19 cellular contexts compared by ENCODE assay signal in the genomic region with DNA sequence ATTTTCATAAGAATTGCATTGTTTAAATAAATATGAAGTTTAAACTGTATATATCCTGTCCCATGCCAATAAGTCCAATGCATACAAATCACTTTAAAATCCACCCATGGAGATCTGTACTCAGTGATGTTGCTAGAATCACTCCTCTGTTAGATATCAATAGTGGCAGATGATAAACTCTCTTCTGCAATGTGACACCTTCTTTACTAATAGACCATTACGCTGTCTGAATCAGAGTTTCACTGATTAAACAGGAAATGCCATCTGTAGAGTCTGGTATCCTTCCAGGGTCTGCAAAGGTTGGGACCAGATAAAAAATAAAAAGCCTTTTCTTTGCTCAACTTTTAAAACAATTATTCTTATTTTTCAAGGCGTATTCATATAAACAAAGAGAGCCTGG.
"Had no signal": no experiment of that assay in that cellular context is flagged by ENCODE, and none has a peak within 500 bp of the region (broad histone marks: within the 10 kb centered on the region; RNA-seq: fewer than 3 reads in every experiment).

No MANE protein-coding gene starts in this region.

- H3K4me1 ChIP-seq: body of pancreas, tibial artery, uterus had no signal

- ATAC-seq: body of pancreas; left ventricle myocardium superior; stimulated activated naive B cell treated with anti-CD40 and anti-IgM and Interleukin-4, amounts not matched to agents 10 μg/mL and 1 μg/mL and 100 μg/mL, for 72 hours had no signal

- DNase-seq: activated CD4-positive, alpha-beta T cell treated with anti-CD3 and anti-CD28 coated beads, Interleukin-2, amount 10 ng/mL, durations not matched to agents 7 days and 5 days; activated CD8-positive, alpha-beta memory T cell treated with anti-CD3 and anti-CD28 coated beads, Interleukin-2, amount 50 U/mL, for 48 hours; activated gamma-delta T cell treated with Interleukin-2 at 50 U/mL for 16 hours; amniotic stem cell; cerebellar nuclear complex; effector memory CD4-positive, alpha-beta T cell; foreskin fibroblast; hippocampal formation; left ventricle myocardium superior; mesenchymal stem cell; occipital lobe; stimulated activated CD4-positive, alpha-beta T cell treated with anti-CD3 and anti-CD28 coated beads, Interleukin-2, amount 100 ng/mL, for 48 hours; stimulated activated naive B cell treated with anti-CD40 and anti-IgM and Interleukin-4, amounts not matched to agents 10 μg/mL and 1 μg/mL and 100 μg/mL, for 72 hours; uterus had no signal

- H3K4me1 Mint-ChIP-seq: activated CD4-positive, alpha-beta T cell treated with anti-CD3 and anti-CD28 coated beads, Interleukin-2, amount 10 ng/mL, durations not matched to agents 7 days and 5 days; stimulated activated naive B cell treated with anti-CD40 and anti-IgM and Interleukin-4, amounts not matched to agents 10 μg/mL and 1 μg/mL and 100 μg/mL, for 72 hours had no signal

- H3K4me3 Mint-ChIP-seq: activated CD4-positive, alpha-beta T cell treated with anti-CD3 and anti-CD28 coated beads, Interleukin-2, amount 10 ng/mL, durations not matched to agents 7 days and 5 days; activated naive CD8-positive, alpha-beta T cell; dendritic cell treated with granulocyte-macrophage colony-stimulating factor and Interleukin-4, amounts not matched to agents 40 ng/mL and 50 ng/mL, for 4 days; nephron; stimulated activated naive B cell treated with anti-CD40 and anti-IgM and Interleukin-4, amounts not matched to agents 10 μg/mL and 1 μg/mL and 100 μg/mL, for 72 hours had no signal

- H3K36me3 Mint-ChIP-seq: activated naive CD8-positive, alpha-beta T cell; stimulated activated naive B cell treated with anti-CD40 and anti-IgM and Interleukin-4, amounts not matched to agents 10 μg/mL and 1 μg/mL and 100 μg/mL, for 72 hours had no signal

- H3K27ac Mint-ChIP-seq: activated CD4-positive, alpha-beta T cell treated with anti-CD3 and anti-CD28 coated beads, Interleukin-2, amount 10 ng/mL, durations not matched to agents 7 days and 5 days; activated naive CD8-positive, alpha-beta T cell; dendritic cell treated with granulocyte-macrophage colony-stimulating factor and Interleukin-4, amounts not matched to agents 40 ng/mL and 50 ng/mL, for 4 days; nephron; stimulated activated naive B cell treated with anti-CD40 and anti-IgM and Interleukin-4, amounts not matched to agents 10 μg/mL and 1 μg/mL and 100 μg/mL, for 72 hours had no signal

- H3K27ac ChIP-seq: body of pancreas, tibial artery, uterus had no signal

- H3K9me3 ChIP-seq: body of pancreas, tibial artery, uterus had no signal

- H3K9me3 Mint-ChIP-seq: activated CD4-positive, alpha-beta T cell treated with anti-CD3 and anti-CD28 coated beads, Interleukin-2, amount 10 ng/mL, durations not matched to agents 7 days and 5 days; dendritic cell treated with granulocyte-macrophage colony-stimulating factor and Interleukin-4, amounts not matched to agents 40 ng/mL and 50 ng/mL, for 4 days; nephron; stimulated activated naive B cell treated with anti-CD40 and anti-IgM and Interleukin-4, amounts not matched to agents 10 μg/mL and 1 μg/mL and 100 μg/mL, for 72 hours had no signal

- H3K27me3 Mint-ChIP-seq: activated naive CD8-positive, alpha-beta T cell; dendritic cell treated with granulocyte-macrophage colony-stimulating factor and Interleukin-4, amounts not matched to agents 40 ng/mL and 50 ng/mL, for 4 days had no signal

- H3K36me3 ChIP-seq: tibial artery, uterus had no signal

- H3K27me3 ChIP-seq: uterus had no signal

- H3K4me3 ChIP-seq: body of pancreas, tibial artery, uterus had no signal
